ENCODE assay signal across 8 cellular contexts in genomic region chr17:35345926-35346771, GRCh38. TPM values are rescaled to one million over a fixed set of nuclear protein-coding genes. Genes with fewer than 3 reads are reported as not detected.
A peak's percentile ranks its signal among the peaks of the same experiment; 100 is the strongest.
DNase-seq lines count a peak whose midpoint lies in the region; TF ChIP-seq lines count a peak whose summit lies in the region.

No MANE protein-coding gene starts in this region.

- WGBS in liver = 3% methylated on average over 40 of the region's 40 CpGs

- H3K4me1 ChIP-seq in duodenal mucosa (ENCODE audit: control insufficient read depth in 1 of 2, insufficient read depth in 2 of 2, low read length in 2 of 2) (peaks cover 10 to 11% of the 10 kb centered on the region in 2 donors), liver (ENCODE audit: control insufficient read depth in 4 of 4, insufficient read depth in 4 of 4, low read length in 3 of 4) (peaks cover 0 to 9% (median 2%) of the 10 kb centered on the region in 4 donors), stomach smooth muscle (ENCODE audit: control insufficient read depth, insufficient read depth, low read length) (peaks cover 13% of the 10 kb centered on the region), BE2C (no peaks in the 10 kb centered on the region)

- H3K9me3 ChIP-seq in duodenal mucosa (ENCODE audit: control insufficient read depth in 1 of 2, low read length in 2 of 2) (no peaks in the 10 kb centered on the region), liver (ENCODE audit: control insufficient read depth in 4 of 4, low read length in 3 of 4) (peaks cover 0 to 4% (median 0%) of the 10 kb centered on the region in 4 donors), stomach smooth muscle (ENCODE audit: control insufficient read depth in 2 of 2, low read length in 2 of 2) (no peaks in the 10 kb centered on the region), BE2C (no peaks in the 10 kb centered on the region)

- H3K9ac ChIP-seq in duodenal mucosa (ENCODE audit: low read depth in 1 of 2, low read length in 2 of 2) = peak overlapping the region; percentile 30 to 33
- H3K9ac ChIP-seq in liver (ENCODE audit: low read depth in 1 of 2, low read length in 2 of 2) = no peak overlapping the region
- peak overlapping the region; percentile 13 to 32 for H3K9ac ChIP-seq in stomach smooth muscle (ENCODE audit: low read length in 2 of 2)

- H3K27me3 ChIP-seq in duodenal mucosa (ENCODE audit: control insufficient read depth in 1 of 2, insufficient read depth in 2 of 2, low read length in 2 of 2) (peaks cover 5 to 9% of the 10 kb centered on the region in 2 donors), liver (ENCODE audit: control insufficient read depth in 4 of 4, insufficient read depth in 4 of 4, low read length in 3 of 4) (peaks cover 0 to 4% (median 3%) of the 10 kb centered on the region in 4 donors), stomach smooth muscle (ENCODE audit: control insufficient read depth in 1 of 2, insufficient read depth in 2 of 2, low read length in 2 of 2) (peaks cover 15 to 19% of the 10 kb centered on the region in 2 donors), BE2C (peaks cover 49% of the 10 kb centered on the region)

- peak; percentile 7 to 31 for TF ChIP-seq RAD21 in liver (IDR thresholded peaks at IDR 0.05)

- no peak for TF ChIP-seq CTCF in liver (IDR thresholded peaks at IDR 0.05; ENCODE audit: low read depth, low read length, missing input control)
- TF ChIP-seq CTCF in BE2C (IDR thresholded peaks at IDR 0.05; ENCODE audit: low read depth, low read length) = no peak

- H3K4me3 ChIP-seq in duodenal mucosa (ENCODE audit: low read depth in 1 of 2, low read length in 2 of 2) (peak overlapping the region; percentile 69 to 76), liver (ENCODE audit: low read depth in 1 of 3, low read length in 3 of 3) (peak overlapping the region in 2 of 3 donors; percentile 19 to 40), stomach smooth muscle (ENCODE audit: low read length in 2 of 2) (peak overlapping the region; percentile 60 to 69), BE2C (ENCODE audit: low read depth, low read length) (no peak overlapping the region)

- peak overlapping the region; percentile 50 for H3K27ac ChIP-seq in duodenal mucosa (ENCODE audit: low read depth, low read length)
- no peak overlapping the region for H3K27ac ChIP-seq in liver (ENCODE audit: low read depth in 1 of 2, low read length in 2 of 2)
- H3K27ac ChIP-seq in stomach smooth muscle (ENCODE audit: low read length) = no peak overlapping the region

- DNase-seq in activated T-cell treated with anti-CD3 and anti-CD28 coated beads, Interleukin-2, amount 50 U/mL, for 1 hour = peak; percentile 44
- DNase-seq in activated T-cell treated with anti-CD3 and anti-CD28 coated beads for 4 hours (no peak), T-helper 9 cell (peak; percentile 28), BE2C (no peak)
- DNase-seq in stimulated activated CD4-positive, alpha-beta T cell treated with anti-CD3 and anti-CD28 coated beads, Interleukin-4, amount 100 ng/mL, for 4 hours = no peak

- no peaks in the 10 kb centered on the region for H3K36me3 ChIP-seq in duodenal mucosa (ENCODE audit: control insufficient read depth in 1 of 2, insufficient read depth in 2 of 2, low read length in 2 of 2)
- no peaks in the 10 kb centered on the region for H3K36me3 ChIP-seq in liver (ENCODE audit: control insufficient read depth in 4 of 4, insufficient read depth in 3 of 4, low read depth in 1 of 4, low read length in 3 of 4)
- H3K36me3 ChIP-seq in stomach smooth muscle (ENCODE audit: control insufficient read depth in 2 of 2, insufficient read depth in 2 of 2, low read length in 2 of 2) = no peaks in the 10 kb centered on the region
- no peaks in the 10 kb centered on the region for H3K36me3 ChIP-seq in BE2C

TF ChIP-seq in liver, 16 proteins besides CTCF, POLR2A, EP300 and RAD21:
- TF ChIP-seq NR2F2 (IDR thresholded peaks at IDR 0.05) = peak; percentile 97
- peak in 1 of 2 donors; percentile 9 for TF ChIP-seq GABPA (IDR thresholded peaks at IDR 0.05 in 1 of 2, conservative IDR thresholded peaks at IDR 0.05 in 1 of 2)
- TF ChIP-seq ATF3 (IDR thresholded peaks at IDR 0.05) = no peak
- TF ChIP-seq MAX (IDR thresholded peaks at IDR 0.05) = peak; percentile 53
- no peak for TF ChIP-seq JUND (IDR thresholded peaks at IDR 0.05)
- TF ChIP-seq EGR1 (IDR thresholded peaks at IDR 0.05; ENCODE audit: low read depth in 2 of 2) = peak; percentile 40 to 72

RNA-seq across cellular contexts. Expression of gene SLFN11, which starts 27.3 kb away (rescaled TPM):
- 10 to 100 TPM; 10.1 to 18.7 TPM for total RNA-seq in liver
- 1 to 10 TPM; 1.6 to 2.3 TPM for polyA plus RNA-seq in liver
- polyA plus RNA-seq in BE2C (2012; ENCODE audit: insufficient read depth, insufficient read length, low read depth) = not detected

Comparison
In these comparisons a context has a peak if more than half of its experiments do, and no peak if none do; other contexts are left out.
1. DNase-seq: peak in activated T-cell treated with anti-CD3 and anti-CD28 coated beads, Interleukin-2, amount 50 U/mL, for 1 hour (single experiment) and T-helper 9 cell (single experiment); none in activated T-cell treated with anti-CD3 and anti-CD28 coated beads for 4 hours (single experiment), BE2C (single experiment) and stimulated activated CD4-positive, alpha-beta T cell treated with anti-CD3 and anti-CD28 coated beads, Interleukin-4, amount 100 ng/mL, for 4 hours (0 of 2).
2. H3K9ac ChIP-seq: peak in duodenal mucosa (2 of 2) and stomach smooth muscle (2 of 2); none in liver (0 of 2).